Comparison of ENCODE assay signal across 30 cellular contexts in genomic region chr5:123129811-123130210, GRCh38. TPM values are rescaled to one million over a fixed set of nuclear protein-coding genes. Genes with fewer than 3 reads are reported as not detected.
"Had no signal": no experiment of that assay in that cellular context is flagged by ENCODE, and none has a peak within 500 bp of the region (broad histone marks: within the 10 kb centered on the region; RNA-seq: fewer than 3 reads in every experiment).

No MANE protein-coding gene starts in this region.

- DNase-seq: activated CD4-positive, alpha-beta memory T cell treated with anti-CD3 and anti-CD28 coated beads, Interleukin-2, amount 10 ng/mL, durations not matched to agents 7 days and 5 days; activated CD4-positive, alpha-beta T cell treated with anti-CD3 and anti-CD28 coated beads for 1 hour; activated CD4-positive, alpha-beta T cell treated with anti-CD3 and anti-CD28 coated beads for 4 hours; activated CD4-positive, alpha-beta T cell treated with anti-CD3 and anti-CD28 coated beads, Interleukin-2, amount 10 ng/mL, durations not matched to agents 7 days and 5 days; activated CD4-positive, alpha-beta T cell treated with anti-CD3 and anti-CD28 coated beads, Interleukin-2, amount 50 U/mL, for 4 hours; activated CD8-positive, alpha-beta memory T cell treated with anti-CD3 and anti-CD28 coated beads, Interleukin-2, amount 50 U/mL, for 48 hours; activated gamma-delta T cell treated with Interleukin-2 at 50 U/mL for 16 hours; activated naive CD4-positive, alpha-beta T cell treated with anti-CD3 and anti-CD28 coated beads, Interleukin-2, amount 50 U/mL, for 16 hours; activated naive CD4-positive, alpha-beta T cell treated with Interleukin-2 at 50 U/mL for 16 hours; activated T-cell treated with anti-CD3 and anti-CD28 coated beads for 4 hours; activated T-cell treated with anti-CD3 and anti-CD28 coated beads, Interleukin-2, amount 50 U/mL, for 24 hours; activated T-cell treated with anti-CD3 and anti-CD28 coated beads, Interleukin-2, amount 50 U/mL, for 72 hours; amniotic stem cell; anterior cingulate cortex; body of pancreas; caudate nucleus; colonic mucosa; effector CD8-positive, alpha-beta T cell; esophagus squamous epithelium; foreskin melanocyte; heart right ventricle; T-helper 2 cell had no signal

- H3K4me3 ChIP-seq: body of pancreas, colonic mucosa, esophagus squamous epithelium, gastroesophageal sphincter, heart right ventricle had no signal

- ATAC-seq: activated T-cell treated with anti-CD3 and anti-CD28 coated beads, Interleukin-2, amount 50 U/mL, for 72 hours; body of pancreas; gastroesophageal sphincter; heart right ventricle; WTC11 had no signal

- FAIRE-seq: endometrium, endothelial cell of umbilical vein, TTC549 had no signal

- H3K36me3 ChIP-seq: colonic mucosa, esophagus squamous epithelium, gastroesophageal sphincter, heart right ventricle had no signal

- H3K4me1 ChIP-seq: colonic mucosa had no signal

- H3K9me3 ChIP-seq: body of pancreas, colonic mucosa, esophagus squamous epithelium, gastroesophageal sphincter, heart right ventricle had no signal

- H3K27ac ChIP-seq: body of pancreas, colonic mucosa, epithelial cell of prostate, esophagus squamous epithelium, gastroesophageal sphincter, heart right ventricle, VCaP had no signal

- H3K27me3 ChIP-seq: body of pancreas, colonic mucosa, esophagus squamous epithelium, gastroesophageal sphincter, heart right ventricle had no signal

RNA-seq across cellular contexts. Expression of gene PRDM6, which starts 40.8 kb away (rescaled TPM):
- total RNA-seq: activated CD4-positive, alpha-beta memory T cell treated with anti-CD3 and anti-CD28 coated beads, Interleukin-2, amount 10 ng/mL, durations not matched to agents 7 days and 5 days; activated CD4-positive, alpha-beta T cell treated with anti-CD3 and anti-CD28 coated beads, Interleukin-2, amount 10 ng/mL, durations not matched to agents 7 days and 5 days; T-helper 1 cell treated with Interleukin-12 subunit alpha and Interleukin-12 subunit beta and Interleukin-4 antibody, amounts not matched to agents 30 ng/mL and 1 ng/mL, for 36 hours had no signal
